ENCODE assay signal across 22 cellular contexts in genomic region chrX:39248330-39248729, GRCh38.
"Had no signal": no experiment of that assay in that cellular context is flagged by ENCODE, and none has a peak within 500 bp of the region (broad histone marks: within the 10 kb centered on the region; RNA-seq: fewer than 3 reads in every experiment).

No MANE protein-coding gene starts in this region.

- H3K9me3 ChIP-seq: gastrocnemius medialis, left lung, right lobe of liver, suprapubic skin, thyroid gland, vagina had no signal

- H3K4me3 ChIP-seq: gastrocnemius medialis, heart left ventricle, hepatocyte, left lung, neural progenitor cell, right lobe of liver, suprapubic skin, thyroid gland, vagina had no signal

- H3K27ac ChIP-seq: gastrocnemius medialis, heart left ventricle, hepatocyte, left lung, neural progenitor cell, parathyroid adenoma, right lobe of liver, suprapubic skin, thyroid gland, vagina had no signal

- H3K27me3 ChIP-seq: gastrocnemius medialis, hepatocyte, neural progenitor cell, suprapubic skin, thyroid gland, vagina had no signal

- DNase-seq: cortex of kidney; effector CD4-positive, alpha-beta T cell; foreskin fibroblast; gastrocnemius medialis; heart left ventricle; kidney; left cardiac atrium; left lung; mesenchymal stem cell; naive thymus-derived CD4-positive, alpha-beta T cell; right lobe of liver; small intestine; stimulated activated CD4-positive, alpha-beta T cell treated with anti-CD3 and anti-CD28 coated beads, Interleukin-15, amount 100 ng/mL, for 24 hours; stimulated activated CD4-positive, alpha-beta T cell treated with anti-CD3 and anti-CD28 coated beads, Interleukin-2, amount 100 ng/mL, for 48 hours; stimulated activated naive B cell treated with anti-CD40 and anti-IgM and Interleukin-4, amounts not matched to agents 10 μg/mL and 1 μg/mL and 100 μg/mL, for 72 hours; thyroid gland; trophoblast cell had no signal

- H3K36me3 ChIP-seq: gastrocnemius medialis, heart left ventricle, left lung, neural progenitor cell, right lobe of liver, suprapubic skin, thyroid gland, vagina had no signal

- H3K4me1 ChIP-seq: gastrocnemius medialis, heart left ventricle, left lung, neural progenitor cell, parathyroid adenoma, right lobe of liver, suprapubic skin, thyroid gland, vagina had no signal
